ENCODE assay signal across 8 cellular contexts in genomic region chr17:18224428-18225120, GRCh38. TPM values are rescaled to one million over a fixed set of nuclear protein-coding genes. Genes with fewer than 3 reads are reported as not detected.
A peak's percentile ranks its signal among the peaks of the same experiment; 100 is the strongest.
DNase-seq lines count a peak whose midpoint lies in the region; ATAC-seq, FAIRE-seq and TF ChIP-seq lines count a peak whose summit lies in the region.

No MANE protein-coding gene starts in this region.

- under 1% methylated on average over 8 of the region's 21 CpGs for WGBS in HepG2 (ENCODE audit: low lambda C conversion rate)
- WGBS in urinary bladder: 35% methylated on average over 21 of the region's 21 CpGs

- H3K4me1 ChIP-seq in breast epithelium (peaks cover 0 to 3% of the 10 kb centered on the region in 2 donors), HepG2 (ENCODE audit: insufficient read depth, low read length) (peaks cover 52% of the 10 kb centered on the region), urinary bladder (ENCODE audit: insufficient read depth) (no peaks in the 10 kb centered on the region)

- H3K27me3 Mint-ChIP-seq in activated naive CD4-positive, alpha-beta T cell treated with anti-CD3 and anti-CD28 coated beads for 36 hours (ENCODE audit: low read depth): no peaks in the 10 kb centered on the region

- H3K36me3 ChIP-seq in breast epithelium: no peaks in the 10 kb centered on the region
- no peaks in the 10 kb centered on the region for H3K36me3 ChIP-seq in HepG2 (replicated peaks in 1 of 2; ENCODE audit: control insufficient read depth in 1 of 2, insufficient read depth in 2 of 2, low read length in 2 of 2)
- H3K36me3 ChIP-seq in urinary bladder (ENCODE audit: insufficient read depth): no peaks in the 10 kb centered on the region

- peaks cover 4% of the 10 kb centered on the region; the same call in 1 of the 2 replicates for H4K20me1 ChIP-seq in HepG2 (ENCODE audit: insufficient read depth, low read length)

- TF ChIP-seq POLR2A in breast epithelium (IDR thresholded peaks at IDR 0.05) (no peak), HepG2 (IDR thresholded peaks at IDR 0.05; ENCODE audit: insufficient read depth in 1 of 2, low read depth in 2 of 2, low read length in 2 of 2) (peak in 1 of 2 experiments; percentile 44; a peak in 3 of 4 replicates), erythroblast (IDR thresholded peaks at IDR 0.05; ENCODE audit: low read length) (no peak)

- H3K36me3 Mint-ChIP-seq in activated naive CD4-positive, alpha-beta T cell treated with anti-CD3 and anti-CD28 coated beads for 36 hours (ENCODE audit: low read depth): no peaks in the 10 kb centered on the region

- no peak for TF ChIP-seq CTCF in breast epithelium (IDR thresholded peaks at IDR 0.05)
- TF ChIP-seq CTCF in HepG2 (CRISPR knock-in tag; IDR thresholded peaks at IDR 0.05): 0 out of 2 replicates have a peak, but pooled peaks have one; percentile 5
- TF ChIP-seq CTCF in omental fat pad (IDR thresholded peaks at IDR 0.05): no peak

- H3K9ac ChIP-seq in HepG2 (ENCODE audit: insufficient read depth, low read depth, low read length): peak overlapping the region; percentile 59

- no peak for TF ChIP-seq EP300 in HepG2 (IDR thresholded peaks at IDR 0.05; ENCODE audit: low read depth in 2 of 2, low read length in 2 of 2)
- TF ChIP-seq EP300 in HepG2 (CRISPR knock-in tag; IDR thresholded peaks at IDR 0.05; ENCODE audit: borderline replicate concordance): no peak

- peak overlapping the region; percentile 100 for H3K4me2 ChIP-seq in HepG2 (ENCODE audit: low read depth, low read length)

- H3K27me3 ChIP-seq in breast epithelium: no peaks in the 10 kb centered on the region
- no peaks in the 10 kb centered on the region; a peak in 1 of 5 replicates for H3K27me3 ChIP-seq in HepG2 (ENCODE audit: control insufficient read depth in 1 of 2, insufficient read depth in 2 of 2, low read length in 2 of 2)

- no peak for DNase-seq in activated naive CD4-positive, alpha-beta T cell treated with anti-CD3 and anti-CD28 coated beads for 36 hours
- DNase-seq in activated naive CD4-positive, alpha-beta T cell treated with anti-CD3 and anti-CD28 coated beads, Interleukin-2, amount 50 U/mL, for 16 hours: no peak
- no peak for DNase-seq in breast epithelium (ENCODE audit: low spot score in 2 of 2)
- DNase-seq in HepG2 (ENCODE audit: low spot score): peak; percentile 46
- DNase-seq in omental fat pad (ENCODE audit: low spot score): no peak
- DNase-seq in erythroblast (lab: John Stamatoyannopoulos, UW): no peak
- DNase-seq in NCI-H146 treated with DMSO at 0.1 percent for 48 hours (lab: John Stamatoyannopoulos, UW; ENCODE audit: unreplicated experiment): no peak

- H3K4me3 Mint-ChIP-seq in activated naive CD4-positive, alpha-beta T cell treated with anti-CD3 and anti-CD28 coated beads for 36 hours: peak overlapping the region; percentile 70

- H3K4me1 Mint-ChIP-seq in activated naive CD4-positive, alpha-beta T cell treated with anti-CD3 and anti-CD28 coated beads for 36 hours (ENCODE audit: low read depth): peaks cover 24% of the 10 kb centered on the region

- peak; percentile 72 for FAIRE-seq in HepG2 (lab: Jason Lieb, UNC)

- no peak overlapping the region for H3K27ac Mint-ChIP-seq in activated naive CD4-positive, alpha-beta T cell treated with anti-CD3 and anti-CD28 coated beads for 36 hours

- H2AFZ ChIP-seq in HepG2 (ENCODE audit: low read length): peak overlapping the region; percentile 52

- TF ChIP-seq RAD21 in HepG2 (CRISPR knock-in tag; IDR thresholded peaks at IDR 0.05): no peak

- H3K9me3 Mint-ChIP-seq in activated naive CD4-positive, alpha-beta T cell treated with anti-CD3 and anti-CD28 coated beads for 36 hours: no peaks in the 10 kb centered on the region

- H3K9me3 ChIP-seq in breast epithelium (no peaks in the 10 kb centered on the region), HepG2 (ENCODE audit: low read length) (no peaks in the 10 kb centered on the region)

- in situ Hi-C loops in HepG2 (cut with HindIII; ENCODE audit: extremely low pct_ligation_motif_present, low pct_unique_long_range_greater_than_20kb): loop anchor here (5.0 kb wide), 1 partner anchor 33 kb away; the partner anchor contains the start of gene FLII

- POLR2A ChIA-PET in HepG2 (lab: Yijun Ruan, JAX): interaction anchor here (0.6 to 3.2 kb wide), 12 partner anchors 8 to 138 kb away, joined by 3 to 29 read pairs (median 4); partner anchors contain the start of genes ALKBH5, MIEF2, SHMT1 and SMCR8

- peaks cover 19% of the 10 kb centered on the region for H3K79me2 ChIP-seq in HepG2 (ENCODE audit: insufficient read depth, low read length)

- BruUV-seq in HepG2 (replicated peaks; lab: Mats Ljungman, UMichigan): no TSS peak

- peak; percentile 69 for ATAC-seq in HepG2
- ATAC-seq in omental fat pad (ENCODE audit: low FRiP score): no peak

- H3K27ac ChIP-seq in breast epithelium: peak overlapping the region; percentile 77 to 94
- H3K27ac ChIP-seq in HepG2 (ENCODE audit: extremely low read length, insufficient read depth, low read length): peak overlapping the region; percentile 60
- peak overlapping the region; percentile 54 for H3K27ac ChIP-seq in urinary bladder (ENCODE audit: low read depth)

- H3K4me3 ChIP-seq in breast epithelium (peak overlapping the region; percentile 30 to 86 (median 64)), HepG2 (replicated peaks in 1 of 3; ENCODE audit: insufficient read depth in 1 of 3, low read depth in 2 of 3, low read length in 3 of 3) (peak overlapping the region; percentile 70 to 93 (median 86)), urinary bladder (ENCODE audit: low read depth, low read length) (peak overlapping the region; percentile 17)

- intact Hi-C loops in activated naive CD4-positive, alpha-beta T cell treated with anti-CD3 and anti-CD28 coated beads for 36 hours (cut with micrococcal nuclease): loop anchor here (1.0 kb wide), 3 partner anchors 34 to 91 kb away; partner anchors contain the start of genes ALKBH5, FLII and SMCR8
- intact Hi-C loops in breast epithelium (cut with DNase I; ENCODE audit: low total_unique reads): no loop called here
- intact Hi-C loops in HepG2 (cut with micrococcal nuclease; ENCODE audit: unreplicated experiment): no loop called here

- CTCF ChIA-PET in activated naive CD4-positive, alpha-beta T cell treated with anti-CD3 and anti-CD28 coated beads for 36 hours (lab: Charles Lee): interaction anchor here (1.1 kb wide), 1 partner anchor 83 kb away, joined by 3 read pairs; no protein-coding TSS in a partner anchor
- CTCF ChIA-PET in HepG2 (lab: Yijun Ruan, JAX; ENCODE audit: low intra/inter-chr PET ratio, low total read pairs): no interaction called here

RNA-seq across cellular contexts. Expression of gene LLGL1, which starts 0.9 kb away (rescaled TPM):
- total RNA-seq in activated naive CD4-positive, alpha-beta T cell treated with anti-CD3 and anti-CD28 coated beads for 36 hours: 10 to 100 TPM; 14.8 to 15.0 TPM
- 10 to 100 TPM; 16.0 to 21.6 (median 18.4) TPM for total RNA-seq in breast epithelium
- total RNA-seq in HepG2 (2016; rRNA removed; fragmentation: Illumina TruSeq; extraction: Trizol): 15.3 and 19.7 TPM in 2 replicates
- total RNA-seq in HepG2 (2016; cell fraction: cytosol; rRNA removed; fragmentation: Illumina TruSeq; extraction: Trizol; ENCODE audit: low read depth): 2.3 and 2.6 TPM in 2 replicates
- total RNA-seq in HepG2 (2016; cell fraction: insoluble cytoplasmic fraction; rRNA removed; fragmentation: Illumina TruSeq; extraction: Trizol): 15.3 and 17.1 TPM in 2 replicates
- total RNA-seq in HepG2 (2016; cell fraction: membrane; rRNA removed; fragmentation: Illumina TruSeq; extraction: Trizol): 8.6 and 9.8 TPM in 2 replicates
- 8.6 and 10.2 TPM in 2 replicates for total RNA-seq in HepG2 (2016; cell fraction: nucleus; rRNA removed; fragmentation: Illumina TruSeq; extraction: Trizol)
- 15.0 and 18.8 TPM in 2 replicates for polyA plus RNA-seq in HepG2 (2011; rRNA removed)
- polyA plus RNA-seq in HepG2 (2011; cell fraction: cytosol; rRNA removed): 10.4 and 17.8 TPM in 2 replicates
- 32.9 and 37.7 TPM in 2 replicates for polyA plus RNA-seq in HepG2 (2011; cell fraction: nucleus; rRNA removed)
- polyA plus RNA-seq in HepG2 (2012): 7.1 and 9.0 TPM in 2 replicates
- polyA plus RNA-seq in HepG2 (2016; cell fraction: cytosol; fragmentation: Illumina TruSeq; extraction: Trizol; ENCODE audit: low read depth): 1.6 and 1.8 TPM in 2 replicates
- 13.7 and 17.7 TPM in 2 replicates for polyA plus RNA-seq in HepG2 (2016; cell fraction: insoluble cytoplasmic fraction; fragmentation: Illumina TruSeq; extraction: Trizol; ENCODE audit: low read depth)
- polyA plus RNA-seq in HepG2 (2016; cell fraction: membrane; fragmentation: Illumina TruSeq; extraction: Trizol; ENCODE audit: low read depth): 5.4 and 6.6 TPM in 2 replicates
- polyA plus RNA-seq in HepG2 (2016; cell fraction: nucleus; fragmentation: Illumina TruSeq; extraction: Trizol; ENCODE audit: insufficient read depth, low read depth): 15.0 and 16.9 TPM in 2 replicates
- polyA minus RNA-seq in HepG2 (2011; rRNA and poly(A)+ RNA removed; ENCODE audit: low replicate concordance): 19.0 and 51.1 TPM in 2 replicates
- polyA minus RNA-seq in HepG2 (2011; cell fraction: cytosol; rRNA and poly(A)+ RNA removed): 11.7 and 14.3 TPM in 2 replicates
- 8.6 and 10.4 TPM in 2 replicates for polyA minus RNA-seq in HepG2 (2011; cell fraction: nucleus; rRNA and poly(A)+ RNA removed)
- total RNA-seq in urinary bladder: 25.6 TPM
- polyA plus RNA-seq in urinary bladder: 24.5 TPM
- 10 to 100 TPM; 10.2 to 24.0 (median 13.2) TPM for total RNA-seq in omental fat pad

RNA-seq across cellular contexts. Expression of gene FLII, which starts 34.0 kb away (rescaled TPM):
- 100 to 1,000 TPM; 326 to 328 TPM for total RNA-seq in activated naive CD4-positive, alpha-beta T cell treated with anti-CD3 and anti-CD28 coated beads for 36 hours
- 100 to 1,000 TPM; 235 to 298 (median 293) TPM for total RNA-seq in breast epithelium
- total RNA-seq in HepG2 (2016; rRNA removed; fragmentation: Illumina TruSeq; extraction: Trizol): 130 and 135 TPM in 2 replicates
- total RNA-seq in HepG2 (2016; cell fraction: cytosol; rRNA removed; fragmentation: Illumina TruSeq; extraction: Trizol; ENCODE audit: low read depth): 20.5 and 23.1 TPM in 2 replicates
- 123 and 124 TPM in 2 replicates for total RNA-seq in HepG2 (2016; cell fraction: insoluble cytoplasmic fraction; rRNA removed; fragmentation: Illumina TruSeq; extraction: Trizol)
- 56.6 and 58.5 TPM in 2 replicates for total RNA-seq in HepG2 (2016; cell fraction: membrane; rRNA removed; fragmentation: Illumina TruSeq; extraction: Trizol)
- total RNA-seq in HepG2 (2016; cell fraction: nucleus; rRNA removed; fragmentation: Illumina TruSeq; extraction: Trizol): 79.3 and 83.0 TPM in 2 replicates
- 303 and 324 TPM in 2 replicates for polyA plus RNA-seq in HepG2 (2011; rRNA removed)
- 189 and 265 TPM in 2 replicates for polyA plus RNA-seq in HepG2 (2011; cell fraction: cytosol; rRNA removed)
- polyA plus RNA-seq in HepG2 (2011; cell fraction: nucleus; rRNA removed): 685 and 845 TPM in 2 replicates
- polyA plus RNA-seq in HepG2 (2012): 108 and 130 TPM in 2 replicates
- 15.6 and 17.4 TPM in 2 replicates for polyA plus RNA-seq in HepG2 (2016; cell fraction: cytosol; fragmentation: Illumina TruSeq; extraction: Trizol; ENCODE audit: low read depth)
- polyA plus RNA-seq in HepG2 (2016; cell fraction: insoluble cytoplasmic fraction; fragmentation: Illumina TruSeq; extraction: Trizol; ENCODE audit: low read depth): 140 and 172 TPM in 2 replicates
- polyA plus RNA-seq in HepG2 (2016; cell fraction: membrane; fragmentation: Illumina TruSeq; extraction: Trizol; ENCODE audit: low read depth): 37.0 and 39.8 TPM in 2 replicates
- 198 and 202 TPM in 2 replicates for polyA plus RNA-seq in HepG2 (2016; cell fraction: nucleus; fragmentation: Illumina TruSeq; extraction: Trizol; ENCODE audit: insufficient read depth, low read depth)
- polyA minus RNA-seq in HepG2 (2011; rRNA and poly(A)+ RNA removed; ENCODE audit: low replicate concordance): 413 and 442 TPM in 2 replicates
- polyA minus RNA-seq in HepG2 (2011; cell fraction: cytosol; rRNA and poly(A)+ RNA removed): 159 and 175 TPM in 2 replicates
- polyA minus RNA-seq in HepG2 (2011; cell fraction: nucleus; rRNA and poly(A)+ RNA removed): 95.7 and 108 TPM in 2 replicates
- total RNA-seq in urinary bladder: 87.2 TPM
- polyA plus RNA-seq in urinary bladder: 249 TPM
- 100 to 1,000 TPM; 198 to 328 (median 324) TPM for total RNA-seq in omental fat pad

RNA-seq across cellular contexts. Expression of gene MIEF2, which starts 35.9 kb away (rescaled TPM):
- 1 to 10 TPM; 6.0 to 7.1 TPM for total RNA-seq in activated naive CD4-positive, alpha-beta T cell treated with anti-CD3 and anti-CD28 coated beads for 36 hours
- total RNA-seq in breast epithelium: 10 to 100 TPM in 2 of 3 donors, 1 to 10 TPM in 1; 9.8 to 29.6 (median 19.0) TPM
- 8.0 and 8.2 TPM in 2 replicates for total RNA-seq in HepG2 (2016; rRNA removed; fragmentation: Illumina TruSeq; extraction: Trizol)
- total RNA-seq in HepG2 (2016; cell fraction: cytosol; rRNA removed; fragmentation: Illumina TruSeq; extraction: Trizol; ENCODE audit: low read depth): 1.4 and 1.9 TPM in 2 replicates
- total RNA-seq in HepG2 (2016; cell fraction: insoluble cytoplasmic fraction; rRNA removed; fragmentation: Illumina TruSeq; extraction: Trizol): 6.8 and 9.6 TPM in 2 replicates
- 2.5 and 2.9 TPM in 2 replicates for total RNA-seq in HepG2 (2016; cell fraction: membrane; rRNA removed; fragmentation: Illumina TruSeq; extraction: Trizol)
- total RNA-seq in HepG2 (2016; cell fraction: nucleus; rRNA removed; fragmentation: Illumina TruSeq; extraction: Trizol): 11.8 and 12.5 TPM in 2 replicates
- 6.0 and 9.5 TPM in 2 replicates for polyA plus RNA-seq in HepG2 (2011; rRNA removed)
- 10.8 and 16.3 TPM in 2 replicates for polyA plus RNA-seq in HepG2 (2011; cell fraction: cytosol; rRNA removed)
- 40.2 and 48.1 TPM in 2 replicates for polyA plus RNA-seq in HepG2 (2011; cell fraction: nucleus; rRNA removed)
- 4.3 and 5.9 TPM in 2 replicates for polyA plus RNA-seq in HepG2 (2012)
- polyA plus RNA-seq in HepG2 (2016; cell fraction: cytosol; fragmentation: Illumina TruSeq; extraction: Trizol; ENCODE audit: low read depth): 0.40 and 0.46 TPM in 2 replicates
- 3.5 and 3.7 TPM in 2 replicates for polyA plus RNA-seq in HepG2 (2016; cell fraction: insoluble cytoplasmic fraction; fragmentation: Illumina TruSeq; extraction: Trizol; ENCODE audit: low read depth)
- 1.1 and 1.2 TPM in 2 replicates for polyA plus RNA-seq in HepG2 (2016; cell fraction: membrane; fragmentation: Illumina TruSeq; extraction: Trizol; ENCODE audit: low read depth)
- polyA plus RNA-seq in HepG2 (2016; cell fraction: nucleus; fragmentation: Illumina TruSeq; extraction: Trizol; ENCODE audit: insufficient read depth, low read depth): 8.4 and 11.9 TPM in 2 replicates
- polyA minus RNA-seq in HepG2 (2011; rRNA and poly(A)+ RNA removed; ENCODE audit: low replicate concordance): 12.7 and 29.1 TPM in 2 replicates
- 7.4 and 9.1 TPM in 2 replicates for polyA minus RNA-seq in HepG2 (2011; cell fraction: cytosol; rRNA and poly(A)+ RNA removed)
- polyA minus RNA-seq in HepG2 (2011; cell fraction: nucleus; rRNA and poly(A)+ RNA removed): 18.0 and 20.5 TPM in 2 replicates
- 11.7 TPM for total RNA-seq in urinary bladder
- 13.7 TPM for polyA plus RNA-seq in urinary bladder
- total RNA-seq in omental fat pad: 1 to 10 TPM; 2.9 to 9.5 (median 5.7) TPM

RNA-seq across cellular contexts. Expression of gene ALKBH5, which starts 40.9 kb away (rescaled TPM):
- 10 to 100 TPM; 83.4 to 86.7 TPM for total RNA-seq in activated naive CD4-positive, alpha-beta T cell treated with anti-CD3 and anti-CD28 coated beads for 36 hours
- total RNA-seq in breast epithelium (10 to 100 TPM; 80.0 to 90.0 (median 82.3) TPM), HepG2 (2016; rRNA removed; fragmentation: Illumina TruSeq; extraction: Trizol) (68.9 and 77.9 TPM in 2 replicates), urinary bladder (62.6 TPM), omental fat pad (10 to 100 TPM; 77.0 to 80.7 (median 80.3) TPM)
- total RNA-seq in HepG2 (2016; cell fraction: cytosol; rRNA removed; fragmentation: Illumina TruSeq; extraction: Trizol; ENCODE audit: low read depth): 33.0 and 40.4 TPM in 2 replicates
- total RNA-seq in HepG2 (2016; cell fraction: insoluble cytoplasmic fraction; rRNA removed; fragmentation: Illumina TruSeq; extraction: Trizol): 67.3 and 68.1 TPM in 2 replicates
- 116 and 133 TPM in 2 replicates for total RNA-seq in HepG2 (2016; cell fraction: membrane; rRNA removed; fragmentation: Illumina TruSeq; extraction: Trizol)
- 33.2 and 35.5 TPM in 2 replicates for total RNA-seq in HepG2 (2016; cell fraction: nucleus; rRNA removed; fragmentation: Illumina TruSeq; extraction: Trizol)
- polyA plus RNA-seq in HepG2 (2011; rRNA removed) (76.9 and 81.4 TPM in 2 replicates), urinary bladder (83.8 TPM)
- polyA plus RNA-seq in HepG2 (2011; cell fraction: cytosol; rRNA removed): 86.0 TPM in 2 replicates
- 33.7 and 38.7 TPM in 2 replicates for polyA plus RNA-seq in HepG2 (2011; cell fraction: nucleus; rRNA removed)
- 40.0 and 40.1 TPM in 2 replicates for polyA plus RNA-seq in HepG2 (2012)
- 28.2 and 39.0 TPM in 2 replicates for polyA plus RNA-seq in HepG2 (2016; cell fraction: cytosol; fragmentation: Illumina TruSeq; extraction: Trizol; ENCODE audit: low read depth)
- 72.9 and 78.4 TPM in 2 replicates for polyA plus RNA-seq in HepG2 (2016; cell fraction: insoluble cytoplasmic fraction; fragmentation: Illumina TruSeq; extraction: Trizol; ENCODE audit: low read depth)
- polyA plus RNA-seq in HepG2 (2016; cell fraction: membrane; fragmentation: Illumina TruSeq; extraction: Trizol; ENCODE audit: low read depth): 87.0 and 103 TPM in 2 replicates
- 49.9 and 55.5 TPM in 2 replicates for polyA plus RNA-seq in HepG2 (2016; cell fraction: nucleus; fragmentation: Illumina TruSeq; extraction: Trizol; ENCODE audit: insufficient read depth, low read depth)
- 171 and 230 TPM in 2 replicates for polyA minus RNA-seq in HepG2 (2011; rRNA and poly(A)+ RNA removed; ENCODE audit: low replicate concordance)
- 93.0 and 100 TPM in 2 replicates for polyA minus RNA-seq in HepG2 (2011; cell fraction: cytosol; rRNA and poly(A)+ RNA removed)
- 24.7 and 35.2 TPM in 2 replicates for polyA minus RNA-seq in HepG2 (2011; cell fraction: nucleus; rRNA and poly(A)+ RNA removed)

Comparison
In these comparisons a context has a peak if more than half of its experiments do, and no peak if none do; other contexts are left out.
1. H3K4me3 ChIP-seq: peak in every context shown above with its lines; median percentile 86 in HepG2; 64 in breast epithelium; 17 in urinary bladder.